16 cellular contexts compared by ENCODE assay signal in genomic region chr20:46130534-46130933, GRCh38. TPM values are rescaled to one million over a fixed set of nuclear protein-coding genes. Genes with fewer than 3 reads are reported as not detected.
DNase-seq lines count a peak whose midpoint lies in the region; ATAC-seq and TF ChIP-seq lines count a peak whose summit lies in the region.
"Had no signal": no experiment of that assay in that cellular context is flagged by ENCODE, and none has a peak within 500 bp of the region (broad histone marks: within the 10 kb centered on the region; RNA-seq: fewer than 3 reads in every experiment).

No MANE protein-coding gene starts in this region.

- H3K4me3 ChIP-seq in A673 (ENCODE audit: low read depth, low read length, poor library complexity, severe bottlenecking): no peak overlapping the region
- H3K4me3 ChIP-seq: esophagus muscularis mucosa, thoracic aorta had no signal

- in situ Hi-C loops in ACHN (cut with HindIII; ENCODE audit: low pct_ligation_motif_present, low pct_unique_long_range_greater_than_20kb, low sequenced_read_pairs): no loop called here

- H3K9me3 Mint-ChIP-seq in naive B cell (no peaks in the 10 kb centered on the region), osteocyte (ENCODE audit: unreplicated experiment) (no peaks in the 10 kb centered on the region)
- H3K9me3 Mint-ChIP-seq: activated naive CD4-positive, alpha-beta T cell treated with anti-CD3 and anti-CD28 coated beads for 36 hours; T-cell had no signal

- no peak for ATAC-seq in naive B cell (ENCODE audit: low read depth in 2 of 2)
- ATAC-seq in HG03196 (IDR thresholded peaks at IDR 0.05; ENCODE audit: unreplicated experiment): no peak
- ATAC-seq: T-cell had no signal

- no TSS peak for BruUV-seq in A673 (replicated peaks; lab: Mats Ljungman, UMichigan)

- H3K4me1 Mint-ChIP-seq in naive B cell: peaks cover 37 to 62% (median 59%) of the 10 kb centered on the region in 3 donors
- H3K4me1 Mint-ChIP-seq in osteocyte (ENCODE audit: unreplicated experiment): peaks cover 7% of the 10 kb centered on the region

- H3K27me3 Mint-ChIP-seq in naive B cell (no peaks in the 10 kb centered on the region), osteocyte (ENCODE audit: unreplicated experiment) (peaks cover 63% of the 10 kb centered on the region)

- TF ChIP-seq CTCF in osteocyte (IDR thresholded peaks at IDR 0.05) (no peak), A673 (conservative IDR thresholded peaks at IDR 0.05; ENCODE audit: low read depth, low read length) (no peak)

- H3K4me1 ChIP-seq in A673 (ENCODE audit: insufficient read depth, low read length, poor library complexity, severe bottlenecking): no peaks in the 10 kb centered on the region

- no peaks in the 10 kb centered on the region for H3K9me3 ChIP-seq in A673 (ENCODE audit: low read depth, low read length, poor library complexity, severe bottlenecking)
- H3K9me3 ChIP-seq: esophagus muscularis mucosa, thoracic aorta had no signal

- H3K36me3 ChIP-seq in A673 (ENCODE audit: insufficient read depth, low read length, poor library complexity, severe bottlenecking): peaks cover 3% of the 10 kb centered on the region
- H3K36me3 ChIP-seq: thoracic aorta had no signal

- H3K27ac Mint-ChIP-seq in naive B cell (peak overlapping the region in 5 of 6 donors; percentile 78 to 95 (median 89)), osteocyte (ENCODE audit: unreplicated experiment) (no peak overlapping the region)
- H3K27ac Mint-ChIP-seq: activated naive CD4-positive, alpha-beta T cell treated with anti-CD3 and anti-CD28 coated beads for 36 hours; T-cell had no signal

- H3K27me3 ChIP-seq in A673 (replicated peaks; ENCODE audit: insufficient read depth, low read depth, low read length, poor library complexity): peaks cover 7% of the 10 kb centered on the region

- H3K36me3 Mint-ChIP-seq in naive B cell: peaks cover 19 to 21% of the 10 kb centered on the region in 2 donors
- H3K36me3 Mint-ChIP-seq in osteocyte (ENCODE audit: unreplicated experiment): no peaks in the 10 kb centered on the region

- H3K4me3 Mint-ChIP-seq in naive B cell (peak overlapping the region in 1 of 8 donors; percentile 15), osteocyte (ENCODE audit: unreplicated experiment) (no peak overlapping the region)
- H3K4me3 Mint-ChIP-seq: activated naive CD4-positive, alpha-beta T cell treated with anti-CD3 and anti-CD28 coated beads for 36 hours; T-cell had no signal

- DNase-seq in DMS79 (lab: John Stamatoyannopoulos, UW): peak; percentile 81
- peak; percentile 53 to 70 for DNase-seq in NCI-H187 (lab: John Stamatoyannopoulos, UW)
- DNase-seq in NCI-H82 (lab: John Stamatoyannopoulos, UW): peak; percentile 93
- DNase-seq in naive B cell: no peak
- no peak for DNase-seq in osteocyte (ENCODE audit: extremely low spot score, unreplicated experiment)
- no peak for DNase-seq in ACHN
- DNase-seq in A673 (ENCODE audit: low spot score): no peak
- DNase-seq: activated naive CD4-positive, alpha-beta T cell treated with anti-CD3 and anti-CD28 coated beads for 36 hours; GOT3; NCI-H774; right cardiac atrium; stimulated activated CD4-positive, alpha-beta T cell treated with anti-CD3 and anti-CD28 coated beads, Interleukin-2, amount 100 ng/mL, for 24 hours; T-cell had no signal

- intact Hi-C loops in A673 (cut with micrococcal nuclease; ENCODE audit: unreplicated experiment): loop anchor here (10.0 kb wide), 2 partner anchors 114 to 554 kb away; partner anchors contain the start of gene TP53RK

- POLR2A ChIA-PET in A673 (lab: Charles Lee; ENCODE audit: low non-redundant PET): no interaction called here

- H3K27ac ChIP-seq in A673 (ENCODE audit: low read depth, low read length, poor library complexity, severe bottlenecking): no peak overlapping the region
- H3K27ac ChIP-seq: esophagus muscularis mucosa, thoracic aorta had no signal

- CTCF ChIA-PET in A673 (lab: Charles Lee): no interaction called here

RNA-seq across cellular contexts. Expression of gene CD40, which starts 12.4 kb away (rescaled TPM):
- 100 to 1,000 TPM; 273 to 368 (median 312) TPM for polyA plus RNA-seq in naive B cell (ENCODE audit: low read depth in 6 of 6)
- 1.6 and 2.2 TPM in 2 replicates for total RNA-seq in osteocyte
- total RNA-seq in A673 (2021): 16.3 and 18.7 TPM in 2 replicates

RNA-seq across cellular contexts. Expression of gene NCOA5, which starts 40.8 kb away (rescaled TPM):
- 10 to 100 TPM; 13.8 to 39.3 (median 27.3) TPM for polyA plus RNA-seq in naive B cell (ENCODE audit: low read depth in 6 of 6)
- 29.8 and 39.0 TPM in 2 replicates for total RNA-seq in osteocyte
- total RNA-seq in A673 (2021): 44.1 and 55.4 TPM in 2 replicates

Comparison
In these comparisons a context has a peak if more than half of its experiments do, and no peak if none do; other contexts are left out.
1. DNase-seq: peak in DMS79 (single experiment), NCI-H187 (2 of 2) and NCI-H82 (single experiment); none in naive B cell (single experiment), osteocyte (single experiment), ACHN (single experiment) and A673 (single experiment).